ENCODE assay signal across 1 cellular context in genomic region chr17:42781639-42782401, GRCh38.
TF ChIP-seq lines count a peak whose summit lies in the region.

No MANE protein-coding gene starts in this region.

TF ChIP-seq in SK-N-SH, 30 proteins besides CTCF, POLR2A, EP300 and RAD21:
- TF ChIP-seq REST (IDR thresholded peaks at IDR 0.05; ENCODE audit: low read depth, low read length) (no peak), NFIC (IDR thresholded peaks at IDR 0.05; ENCODE audit: borderline replicate concordance) (peak; percentile 37; the same call in 1 of the 2 replicates)
